Comparison of ENCODE assay signal across 21 cellular contexts in genomic region chr7:7902845-7903244, GRCh38.
A peak's percentile ranks its signal among the peaks of the same experiment; 100 is the strongest.
DNase-seq lines count a peak whose midpoint lies in the region; ATAC-seq, FAIRE-seq and TF ChIP-seq lines count a peak whose summit lies in the region.
"Had no signal": no experiment of that assay in that cellular context is flagged by ENCODE, and none has a peak within 500 bp of the region (broad histone marks: within the 10 kb centered on the region; RNA-seq: fewer than 3 reads in every experiment).

No MANE protein-coding gene starts in this region.

- no peaks in the 10 kb centered on the region for H3K9me3 Mint-ChIP-seq in central memory CD8-positive, alpha-beta T cell
- H3K9me3 Mint-ChIP-seq: CD8-positive, alpha-beta T cell had no signal

- no peak for TF ChIP-seq CTCF in left ventricle myocardium inferior (IDR thresholded peaks at IDR 0.05; ENCODE audit: borderline replicate concordance)
- no peak for TF ChIP-seq CTCF in MM.1S (IDR thresholded peaks at IDR 0.05; ENCODE audit: low read length)

- no peak overlapping the region for H3K9ac ChIP-seq in MM.1S (ENCODE audit: low read length)
- H3K9ac ChIP-seq: BLaER1 had no signal

- FAIRE-seq in urothelium cell line (lab: Jason Lieb, UNC): peak; percentile 87
- FAIRE-seq: A204.1 had no signal

- H3K4me2 ChIP-seq in MM.1S (ENCODE audit: low read depth, low read length): no peak overlapping the region
- H3K4me2 ChIP-seq: BLaER1 had no signal

- H4K20me1 ChIP-seq in MM.1S (ENCODE audit: insufficient read depth, low read length): no peaks in the 10 kb centered on the region
- H4K20me1 ChIP-seq: BLaER1 had no signal

- H3K27me3 Mint-ChIP-seq in central memory CD8-positive, alpha-beta T cell: no peaks in the 10 kb centered on the region
- H3K27me3 Mint-ChIP-seq: IgD-negative memory B cell had no signal

- no peaks in the 10 kb centered on the region for H3F3A ChIP-seq in MM.1S (ENCODE audit: insufficient read depth, low read length)

- peak overlapping the region; percentile 7; the same call in 1 of the 2 replicates for H2AFZ ChIP-seq in MM.1S (ENCODE audit: low read length)

- peaks cover 2% of the 10 kb centered on the region for H3K36me3 Mint-ChIP-seq in central memory CD8-positive, alpha-beta T cell (ENCODE audit: insufficient read depth)
- H3K36me3 Mint-ChIP-seq: CD8-positive, alpha-beta T cell had no signal

- H3K4me1 ChIP-seq in left ventricle myocardium inferior (peaks cover 6% of the 10 kb centered on the region), MM.1S (ENCODE audit: low read length) (peaks cover 5% of the 10 kb centered on the region; the same call in 1 of the 2 replicates)
- H3K4me1 ChIP-seq: BLaER1, SJSA1 had no signal

- H3K9me3 ChIP-seq in left ventricle myocardium inferior (replicated peaks) (no peaks in the 10 kb centered on the region), MM.1S (replicated peaks; ENCODE audit: insufficient read depth, low read length) (no peaks in the 10 kb centered on the region)
- H3K9me3 ChIP-seq: SJSA1 had no signal

- H3K27ac ChIP-seq in left ventricle myocardium inferior (replicated peaks) (no peak overlapping the region), MM.1S (ENCODE audit: low read length) (no peak overlapping the region)
- H3K27ac ChIP-seq: BLaER1, RWPE1, SJSA1 had no signal

- H3K9me2 ChIP-seq in MM.1S (replicated peaks; ENCODE audit: insufficient read depth, low read length): no peaks in the 10 kb centered on the region

- peaks cover 9% of the 10 kb centered on the region for H3K4me1 Mint-ChIP-seq in central memory CD8-positive, alpha-beta T cell

- H3K27me3 ChIP-seq in left ventricle myocardium inferior (ENCODE audit: low read depth) (no peaks in the 10 kb centered on the region), MM.1S (replicated peaks; ENCODE audit: insufficient read depth, low read length) (no peaks in the 10 kb centered on the region)
- H3K27me3 ChIP-seq: BLaER1, SJSA1 had no signal

- H3K36me3 ChIP-seq in left ventricle myocardium inferior: no peaks in the 10 kb centered on the region
- no peaks in the 10 kb centered on the region for H3K36me3 ChIP-seq in MM.1S (replicated peaks; ENCODE audit: insufficient read depth, low read length)
- H3K36me3 ChIP-seq: BLaER1, SJSA1 had no signal

- peak; percentile 66 for ATAC-seq in Right ventricle myocardium superior (ENCODE audit: poor library complexity)
- no peak for ATAC-seq in central memory CD8-positive, alpha-beta T cell (replicated peaks; ENCODE audit: extremely low read depth, poor library complexity, severe bottlenecking)
- no peak for ATAC-seq in HG03439 (IDR thresholded peaks at IDR 0.05; ENCODE audit: unreplicated experiment)
- ATAC-seq: CD8-positive, alpha-beta T cell; PC-3 had no signal

- no peaks in the 10 kb centered on the region for H3K79me2 ChIP-seq in MM.1S (ENCODE audit: low read length)

- peak overlapping the region; percentile 75 for H3K27ac Mint-ChIP-seq in central memory CD8-positive, alpha-beta T cell (ENCODE audit: low read depth)
- H3K27ac Mint-ChIP-seq: CD8-positive, alpha-beta T cell had no signal

- intact Hi-C loops in Right ventricle myocardium superior (cut with DNase I) (no loop called here), left ventricle myocardium inferior (cut with micrococcal nuclease) (no loop called here)

- H3K4me3 Mint-ChIP-seq in central memory CD8-positive, alpha-beta T cell: no peak overlapping the region
- H3K4me3 Mint-ChIP-seq: CD8-positive, alpha-beta T cell; IgD-negative memory B cell had no signal

- no peak for DNase-seq in Right ventricle myocardium superior
- no peak for DNase-seq in left ventricle myocardium inferior
- DNase-seq in MM.1S: no peak
- no peak for DNase-seq in central memory CD8-positive, alpha-beta T cell (ENCODE audit: low spot score in 2 of 2)
- no peak for DNase-seq in urothelium cell line (ENCODE audit: low spot score)
- DNase-seq in retina: no peak
- DNase-seq in NAMALWA (ENCODE audit: low spot score): no peak
- DNase-seq: CD8-positive, alpha-beta T cell; DMS79; NCI-H1048; NCI-H1436 treated with DMSO at 0.1 percent for 48 hours; NCI-H2029 treated with DMSO at 0.1 percent for 48 hours; NCI-H2171 treated with DMSO at 0.1 percent for 48 hours; NCI-H446 treated with DMSO at 0.1 percent for 48 hours; PC-3 had no signal

- H3K4me3 ChIP-seq in left ventricle myocardium inferior: no peak overlapping the region
- H3K4me3 ChIP-seq in MM.1S (ENCODE audit: low read length): no peak overlapping the region
- H3K4me3 ChIP-seq: BLaER1, SJSA1 had no signal
